In the genomic region with DNA sequence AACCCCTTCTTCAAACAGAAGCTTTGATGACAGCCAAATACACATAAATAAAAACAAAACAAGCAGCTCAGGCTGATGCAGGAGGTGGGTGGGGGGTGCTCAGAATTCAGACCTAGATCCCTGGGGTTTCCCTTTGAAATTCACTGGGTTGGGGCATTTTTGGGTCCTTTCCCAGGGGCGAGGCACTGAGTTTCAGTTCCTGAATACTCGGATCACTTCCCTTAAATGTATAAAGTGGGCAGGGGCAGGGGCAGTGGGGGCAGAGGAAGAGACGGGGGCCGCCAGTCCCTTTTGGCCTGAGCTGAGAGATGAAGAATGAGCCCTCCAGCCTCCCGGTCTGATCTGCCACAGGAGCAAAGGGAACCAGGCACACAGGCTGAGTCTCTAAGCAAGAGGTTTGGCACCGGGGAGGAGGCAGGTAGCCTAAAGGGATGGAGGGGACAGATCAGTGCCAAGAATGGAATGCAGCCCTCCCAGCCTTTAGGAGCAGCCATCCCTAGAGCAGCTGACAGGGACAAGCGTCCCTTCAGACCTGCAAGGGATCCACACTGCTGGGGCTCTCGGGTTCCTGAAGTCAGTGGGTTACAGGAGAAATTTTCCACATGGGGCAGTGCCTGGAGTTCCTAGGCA, we compare ENCODE assay signal across 14 cellular contexts. TPM values are rescaled to one million over a fixed set of nuclear protein-coding genes. Genes with fewer than 3 reads are reported as not detected.
DNase-seq lines count a peak whose midpoint lies in the region; ATAC-seq and TF ChIP-seq lines count a peak whose summit lies in the region.
"Had no signal": no experiment of that assay in that cellular context is flagged by ENCODE, and none has a peak within 500 bp of the region (broad histone marks: within the 10 kb centered on the region; RNA-seq: fewer than 3 reads in every experiment).

No MANE protein-coding gene starts in this region.

- H3K4me1 Mint-ChIP-seq in neural progenitor cell: peaks cover 7% of the 10 kb centered on the region

- no peaks in the 10 kb centered on the region for H3K36me3 ChIP-seq in neural progenitor cell
- H3K36me3 ChIP-seq: right atrium auricular region had no signal

- no peak overlapping the region for H2AFZ ChIP-seq in neural progenitor cell (replicated peaks)

- no peak overlapping the region for H3K9ac ChIP-seq in neural progenitor cell

- POLR2A ChIA-PET in HEK293T (lab: Yijun Ruan, JAX): no interaction called here

- H4K20me1 ChIP-seq in neural progenitor cell (ENCODE audit: low read depth): peaks cover 76% of the 10 kb centered on the region

- H3F3A ChIP-seq in neural progenitor cell (ENCODE audit: low read depth): peaks cover 12% of the 10 kb centered on the region

- DNase-seq in GM10266 (ENCODE audit: extremely low spot score) (peak; percentile 67), RPMI8226 (peak; percentile 33), neural progenitor cell (ENCODE audit: low spot score) (no peak), DMS 273 (lab: John Stamatoyannopoulos, UW; ENCODE audit: unreplicated experiment) (no peak), NCI-H345 treated with DMSO at 0.1 percent for 48 hours (lab: John Stamatoyannopoulos, UW; ENCODE audit: unreplicated experiment) (no peak), HEK293T (ENCODE audit: extremely low spot score) (no peak)
- DNase-seq: activated CD4-positive, alpha-beta T cell treated with anti-CD3 and anti-CD28 coated beads, Interleukin-2, amount 50 U/mL, for 4 hours; COR-L47; left cardiac atrium; naive thymus-derived CD8-positive, alpha-beta T cell; NCI-H1417; NCI-H446 had no signal

- H3K79me2 ChIP-seq in neural progenitor cell (ENCODE audit: low read depth): peaks cover 94% of the 10 kb centered on the region

- H3K27me3 ChIP-seq in neural progenitor cell: no peaks in the 10 kb centered on the region
- H3K27me3 ChIP-seq: right atrium auricular region had no signal

- H3K27me3 Mint-ChIP-seq in neural progenitor cell (ENCODE audit: insufficient read depth, low read depth): no peaks in the 10 kb centered on the region
- H3K27me3 Mint-ChIP-seq: naive thymus-derived CD8-positive, alpha-beta T cell had no signal

- no peak overlapping the region for H3K27ac Mint-ChIP-seq in neural progenitor cell

- H3K4me2 ChIP-seq in neural progenitor cell: no peak overlapping the region

- peaks cover 24% of the 10 kb centered on the region for H3K36me3 Mint-ChIP-seq in neural progenitor cell

- no peak overlapping the region for H3K4me3 ChIP-seq in neural progenitor cell
- H3K4me3 ChIP-seq: right atrium auricular region had no signal

- no peak for TF ChIP-seq CTCF in GM10266 (IDR thresholded peaks at IDR 0.05; ENCODE audit: control insufficient read depth, insufficient read depth, low read depth, missing control alignments)
- TF ChIP-seq CTCF in neural progenitor cell (IDR thresholded peaks at IDR 0.05): no peak

- H3K4me3 Mint-ChIP-seq in neural progenitor cell: no peak overlapping the region
- H3K4me3 Mint-ChIP-seq: naive thymus-derived CD8-positive, alpha-beta T cell had no signal

- H3K9me3 ChIP-seq in neural progenitor cell (ENCODE audit: low read depth): no peaks in the 10 kb centered on the region
- H3K9me3 ChIP-seq: right atrium auricular region had no signal

- CTCF ChIA-PET in HEK293T (lab: Yijun Ruan, JAX): no interaction called here

- no peaks in the 10 kb centered on the region for H3K4me1 ChIP-seq in neural progenitor cell
- H3K4me1 ChIP-seq: right atrium auricular region had no signal

- ATAC-seq in GM21723 (IDR thresholded peaks at IDR 0.05; ENCODE audit: unreplicated experiment): peak; percentile 50
- ATAC-seq: naive thymus-derived CD8-positive, alpha-beta T cell had no signal

- H3K9me3 Mint-ChIP-seq in neural progenitor cell: no peaks in the 10 kb centered on the region
- H3K9me3 Mint-ChIP-seq: naive thymus-derived CD8-positive, alpha-beta T cell had no signal

- peak overlapping the region; percentile 29 for H3K27ac ChIP-seq in neural progenitor cell
- H3K27ac ChIP-seq: right atrium auricular region had no signal

TF ChIP-seq in HEK293T, 16 proteins besides CTCF, POLR2A, EP300 and RAD21:
- TF ChIP-seq LEF1 (IDR thresholded peaks at IDR 0.05; ENCODE audit: borderline replicate concordance) (no peak), BHLHE40 (IDR thresholded peaks at IDR 0.05; ENCODE audit: borderline replicate concordance) (no peak), L3MBTL2 (conservative IDR thresholded peaks at IDR 0.05) (no peak), ELF4 (IDR thresholded peaks at IDR 0.05) (no peak), ARNT (IDR thresholded peaks at IDR 0.05) (no peak), FOXM1 (IDR thresholded peaks at IDR 0.05; ENCODE audit: borderline replicate concordance) (no peak), SUZ12 (IDR thresholded peaks at IDR 0.05) (no peak), SP1 (IDR thresholded peaks at IDR 0.05) (no peak), TARDBP (IDR thresholded peaks at IDR 0.05) (no peak)
- TF ChIP-seq, protein P1, sequence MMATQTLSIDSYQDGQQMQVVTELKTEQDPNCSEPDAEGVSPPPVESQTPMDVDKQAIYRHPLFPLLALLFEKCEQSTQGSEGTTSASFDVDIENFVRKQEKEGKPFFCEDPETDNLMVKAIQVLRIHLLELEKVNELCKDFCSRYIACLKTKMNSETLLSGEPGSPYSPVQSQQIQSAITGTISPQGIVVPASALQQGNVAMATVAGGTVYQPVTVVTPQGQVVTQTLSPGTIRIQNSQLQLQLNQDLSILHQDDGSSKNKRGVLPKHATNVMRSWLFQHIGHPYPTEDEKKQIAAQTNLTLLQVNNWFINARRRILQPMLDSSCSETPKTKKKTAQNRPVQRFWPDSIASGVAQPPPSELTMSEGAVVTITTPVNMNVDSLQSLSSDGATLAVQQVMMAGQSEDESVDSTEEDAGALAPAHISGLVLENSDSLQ (IDR thresholded peaks at IDR 0.05): no peak

RNA-seq across cellular contexts. Expression of a gene that starts 20.3 kb away (rescaled TPM):
- 85.3 and 158 TPM in 2 replicates for total RNA-seq in neural progenitor cell (ENCODE audit: low replicate concordance)

Comparison
In these comparisons a context has a peak if more than half of its experiments do, and no peak if none do; other contexts are left out.
1. DNase-seq: peak in GM10266 (single experiment) and RPMI8226 (single experiment); none in neural progenitor cell (single experiment), DMS 273 (single experiment), NCI-H345 treated with DMSO at 0.1 percent for 48 hours (single experiment) and HEK293T (single experiment).